In the genomic region with DNA sequence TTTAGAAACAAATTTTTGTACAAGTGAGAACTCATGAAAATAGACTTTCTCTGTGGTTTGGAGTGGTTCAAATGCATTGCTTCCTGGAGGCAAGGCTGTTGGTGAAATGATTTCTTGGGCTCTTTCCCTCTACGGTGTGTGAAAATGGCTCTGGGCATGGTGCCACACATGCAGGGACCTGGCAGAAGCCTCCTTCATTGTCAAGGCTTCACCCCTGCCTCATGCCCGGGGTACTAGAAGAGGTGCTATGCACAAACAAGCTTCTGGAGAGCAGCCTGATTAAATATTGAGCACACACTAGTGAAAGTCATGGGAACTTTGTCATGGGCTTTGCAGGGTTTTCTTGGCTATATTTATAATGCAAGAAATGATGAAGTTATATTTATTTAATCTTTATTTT, we compare ENCODE assay signal across 15 cellular contexts. TPM values are rescaled to one million over a fixed set of nuclear protein-coding genes. Genes with fewer than 3 reads are reported as not detected.
DNase-seq lines count a peak whose midpoint lies in the region; ATAC-seq, FAIRE-seq and TF ChIP-seq lines count a peak whose summit lies in the region.
"Had no signal": no experiment of that assay in that cellular context is flagged by ENCODE, and none has a peak within 500 bp of the region (broad histone marks: within the 10 kb centered on the region; RNA-seq: fewer than 3 reads in every experiment).

No MANE protein-coding gene starts in this region.

- WGBS in mammary epithelial cell (ENCODE audit: low coverage, missing lambda C conversion rate) = 28% methylated on average over 2 of the region's 2 CpGs

- no peak overlapping the region for H3K27ac ChIP-seq in mammary epithelial cell (ENCODE audit: insufficient read depth, low read depth, low read length)
- H3K27ac ChIP-seq in upper lobe of right lung = peak overlapping the region; percentile 4
- H3K27ac ChIP-seq: foreskin keratinocyte had no signal

- H3K79me2 ChIP-seq in mammary epithelial cell (ENCODE audit: insufficient read depth, low read length) = no peaks in the 10 kb centered on the region

- H3K27me3 ChIP-seq in mammary epithelial cell (ENCODE audit: insufficient read depth, low read length) (peaks cover 3% of the 10 kb centered on the region), upper lobe of right lung (no peaks in the 10 kb centered on the region)
- H3K27me3 ChIP-seq: foreskin keratinocyte had no signal

- FAIRE-seq in islet of Langerhans (lab: Jason Lieb, UNC) = peak; percentile 56
- FAIRE-seq: GM18507 had no signal

- H3K9me3 ChIP-seq in mammary epithelial cell (replicated peaks; ENCODE audit: insufficient read depth, low read length) (no peaks in the 10 kb centered on the region), upper lobe of right lung (no peaks in the 10 kb centered on the region)

- intact Hi-C loops in MCF 10A (cut with micrococcal nuclease) (no loop called here), mammary epithelial cell (cut with micrococcal nuclease) (no loop called here), upper lobe of right lung (cut with DNase I) (no loop called here)
- intact Hi-C loops in activated T-helper 1 cell treated with anti-CD3 and anti-CD28 coated beads, Interleukin-12 subunit alpha, Interleukin-12 subunit beta, Interleukin-2, Interleukin-4 antibody, amounts not matched to agents 30 ng/mL and 10 ng/mL and 1 ng/mL, durations not matched to agents 14 hours and 24 hours and 36 hours (cut with micrococcal nuclease) = no loop called here

- peaks cover 5% of the 10 kb centered on the region for H3K36me3 ChIP-seq in mammary epithelial cell (ENCODE audit: insufficient read depth, low read length)
- H3K36me3 ChIP-seq in upper lobe of right lung = peaks cover 70% of the 10 kb centered on the region

- H4K20me1 ChIP-seq in mammary epithelial cell (ENCODE audit: insufficient read depth, low read length) = no peaks in the 10 kb centered on the region

- TF ChIP-seq CTCF in MCF 10A (IDR thresholded peaks at IDR 0.05; ENCODE audit: unreplicated experiment) = no peak
- TF ChIP-seq CTCF in mammary epithelial cell (conservative IDR thresholded peaks at IDR 0.05 in 1 of 2, IDR thresholded peaks at IDR 0.05 in 1 of 2; ENCODE audit: extremely low read depth in 1 of 2, insufficient read depth in 1 of 2, low read depth in 1 of 2, low read length in 2 of 2) = no peak
- TF ChIP-seq CTCF in upper lobe of right lung (IDR thresholded peaks at IDR 0.05) = no peak

- CTCF ChIA-PET in MCF 10A (lab: Yijun Ruan, JAX) = interaction anchor here (0.6 to 3.5 kb wide), 2 partner anchors 112 to 158 kb away, joined by 3 to 14 read pairs; no protein-coding TSS in a partner anchor
- CTCF ChIA-PET in mammary epithelial cell (lab: Charles Lee; ENCODE audit: low non-redundant PET) = no interaction called here

- in situ Hi-C loops in mammary epithelial cell (cut with MboI; ENCODE audit: low sequenced_read_pairs in 2 of 2) = no loop called here

- H3K4me1 ChIP-seq in mammary epithelial cell (ENCODE audit: insufficient read depth, low read length) (no peaks in the 10 kb centered on the region), upper lobe of right lung (peaks cover 31% of the 10 kb centered on the region)

- H3K4me2 ChIP-seq in mammary epithelial cell (ENCODE audit: insufficient read depth, low read depth, low read length) = no peak overlapping the region

- DNase-seq in MCF 10A (ENCODE audit: unreplicated experiment) (no peak), mammary epithelial cell (no peak), upper lobe of right lung (peak; percentile 83), Kasumi-1 (lab: John Stamatoyannopoulos, UW) (no peak)
- no peak for DNase-seq in activated T-helper 1 cell treated with anti-CD3 and anti-CD28 coated beads, Interleukin-12 subunit alpha, Interleukin-12 subunit beta, Interleukin-2, Interleukin-4 antibody, amounts not matched to agents 30 ng/mL and 10 ng/mL and 1 ng/mL, durations not matched to agents 14 hours and 24 hours and 36 hours (ENCODE audit: low spot score)
- DNase-seq: ACHN; activated effector memory CD4-positive, alpha-beta T cell treated with Interleukin-2 at 50 U/mL for 16 hours; foreskin keratinocyte; NCI-H1417 treated with DMSO at 0.1 percent for 48 hours; stimulated activated CD4-positive, alpha-beta T cell treated with anti-CD3 and anti-CD28 coated beads, Interleukin-2, amount 100 ng/mL, for 48 hours had no signal

- H3K36me3 Mint-ChIP-seq in MCF 10A (ENCODE audit: insufficient read depth, unreplicated experiment) = peaks cover 97% of the 10 kb centered on the region
- H3K36me3 Mint-ChIP-seq in activated T-helper 1 cell treated with anti-CD3 and anti-CD28 coated beads, Interleukin-12 subunit alpha, Interleukin-12 subunit beta, Interleukin-2, Interleukin-4 antibody, amounts not matched to agents 30 ng/mL and 10 ng/mL and 1 ng/mL, durations not matched to agents 14 hours and 24 hours and 36 hours (ENCODE audit: low read depth) = peaks cover 33% of the 10 kb centered on the region

- H3K9ac ChIP-seq in mammary epithelial cell (ENCODE audit: insufficient read depth, low read length) = no peak overlapping the region
- H3K9ac ChIP-seq: parathyroid adenoma had no signal

- no peaks in the 10 kb centered on the region for H3K9me3 Mint-ChIP-seq in MCF 10A (ENCODE audit: unreplicated experiment)
- no peaks in the 10 kb centered on the region for H3K9me3 Mint-ChIP-seq in activated T-helper 1 cell treated with anti-CD3 and anti-CD28 coated beads, Interleukin-12 subunit alpha, Interleukin-12 subunit beta, Interleukin-2, Interleukin-4 antibody, amounts not matched to agents 30 ng/mL and 10 ng/mL and 1 ng/mL, durations not matched to agents 14 hours and 24 hours and 36 hours

- POLR2A ChIA-PET in MCF 10A (lab: Yijun Ruan, JAX) = interaction anchor here (0.9 to 1.1 kb wide), 4 partner anchors 10 to 53 kb away, joined by 3 read pairs; no protein-coding TSS in a partner anchor

- no peak overlapping the region for H3K4me3 Mint-ChIP-seq in MCF 10A (ENCODE audit: unreplicated experiment)
- no peak overlapping the region for H3K4me3 Mint-ChIP-seq in activated T-helper 1 cell treated with anti-CD3 and anti-CD28 coated beads, Interleukin-12 subunit alpha, Interleukin-12 subunit beta, Interleukin-2, Interleukin-4 antibody, amounts not matched to agents 30 ng/mL and 10 ng/mL and 1 ng/mL, durations not matched to agents 14 hours and 24 hours and 36 hours

- no peaks in the 10 kb centered on the region for H3K27me3 Mint-ChIP-seq in MCF 10A (ENCODE audit: insufficient read depth, unreplicated experiment)
- H3K27me3 Mint-ChIP-seq in activated T-helper 1 cell treated with anti-CD3 and anti-CD28 coated beads, Interleukin-12 subunit alpha, Interleukin-12 subunit beta, Interleukin-2, Interleukin-4 antibody, amounts not matched to agents 30 ng/mL and 10 ng/mL and 1 ng/mL, durations not matched to agents 14 hours and 24 hours and 36 hours (ENCODE audit: insufficient read depth) = no peaks in the 10 kb centered on the region

- H3K4me1 Mint-ChIP-seq in MCF 10A (ENCODE audit: insufficient read depth, unreplicated experiment) = no peaks in the 10 kb centered on the region
- peaks cover 29% of the 10 kb centered on the region for H3K4me1 Mint-ChIP-seq in activated T-helper 1 cell treated with anti-CD3 and anti-CD28 coated beads, Interleukin-12 subunit alpha, Interleukin-12 subunit beta, Interleukin-2, Interleukin-4 antibody, amounts not matched to agents 30 ng/mL and 10 ng/mL and 1 ng/mL, durations not matched to agents 14 hours and 24 hours and 36 hours (ENCODE audit: low read depth)

- no peak overlapping the region for H3K4me3 ChIP-seq in mammary epithelial cell (replicated peaks in 1 of 3; ENCODE audit: insufficient read depth in 1 of 3, low read depth in 2 of 3, low read length in 3 of 3)
- H3K4me3 ChIP-seq in upper lobe of right lung = no peak overlapping the region

- BruUV-seq in MCF 10A (replicated peaks; lab: Mats Ljungman, UMichigan) = no TSS peak
- BruUV-seq in mammary epithelial cell (replicated peaks; lab: Mats Ljungman, UMichigan) = no TSS peak

- dilution Hi-C loops in mammary epithelial cell (cut with HindIII; ENCODE audit: low sequenced_read_pairs) = loop anchor here (5.0 kb wide), 3 partner anchors 44 to 106 kb away; no protein-coding TSS in a partner anchor

- peak overlapping the region; percentile 16 for H3K27ac Mint-ChIP-seq in MCF 10A (ENCODE audit: low read depth, unreplicated experiment)
- H3K27ac Mint-ChIP-seq in activated T-helper 1 cell treated with anti-CD3 and anti-CD28 coated beads, Interleukin-12 subunit alpha, Interleukin-12 subunit beta, Interleukin-2, Interleukin-4 antibody, amounts not matched to agents 30 ng/mL and 10 ng/mL and 1 ng/mL, durations not matched to agents 14 hours and 24 hours and 36 hours = peak overlapping the region; percentile 21

- ATAC-seq in upper lobe of right lung (peak; percentile 93), HG03342 (IDR thresholded peaks at IDR 0.05; ENCODE audit: unreplicated experiment) (no peak), HG03520 (IDR thresholded peaks at IDR 0.05; ENCODE audit: unreplicated experiment) (no peak)
- ATAC-seq: foreskin keratinocyte had no signal

- H2AFZ ChIP-seq in mammary epithelial cell (ENCODE audit: low read depth, low read length) = no peak overlapping the region
- H2AFZ ChIP-seq: parathyroid adenoma had no signal

RNA-seq across cellular contexts. Expression of gene C6orf89, which starts 20.8 kb away (rescaled TPM):
- 36.9 and 43.1 TPM in 2 replicates for total RNA-seq in MCF 10A (2022)
- 10 to 100 TPM; 34.3 to 42.2 TPM for total RNA-seq in mammary epithelial cell
- 20.7 TPM for polyA plus RNA-seq in mammary epithelial cell
- 23.8 TPM for polyA minus RNA-seq in mammary epithelial cell
- total RNA-seq in activated T-helper 1 cell treated with anti-CD3 and anti-CD28 coated beads, Interleukin-12 subunit alpha, Interleukin-12 subunit beta, Interleukin-2, Interleukin-4 antibody, amounts not matched to agents 30 ng/mL and 10 ng/mL and 1 ng/mL, durations not matched to agents 14 hours and 24 hours and 36 hours = 31.5 and 31.8 TPM in 2 replicates
- 57.9 TPM for total RNA-seq in upper lobe of right lung

RNA-seq across cellular contexts. Expression of gene PPIL1, which starts 31.9 kb away (rescaled TPM):
- total RNA-seq in MCF 10A (2022) = 53.6 and 54.9 TPM in 2 replicates
- total RNA-seq in mammary epithelial cell = 10 to 100 TPM; 24.0 to 33.5 TPM
- polyA plus RNA-seq in mammary epithelial cell = 32.5 TPM
- 24.9 TPM for polyA minus RNA-seq in mammary epithelial cell
- 60.2 and 62.6 TPM in 2 replicates for total RNA-seq in activated T-helper 1 cell treated with anti-CD3 and anti-CD28 coated beads, Interleukin-12 subunit alpha, Interleukin-12 subunit beta, Interleukin-2, Interleukin-4 antibody, amounts not matched to agents 30 ng/mL and 10 ng/mL and 1 ng/mL, durations not matched to agents 14 hours and 24 hours and 36 hours
- 15.7 TPM for total RNA-seq in upper lobe of right lung

RNA-seq across cellular contexts. Expression of gene PI16, which starts 48.0 kb away (rescaled TPM):
- total RNA-seq in MCF 10A (2022) (not detected in 2 replicates), mammary epithelial cell (not detected), upper lobe of right lung (3.4 TPM)
- not detected for polyA plus RNA-seq in mammary epithelial cell
- polyA minus RNA-seq in mammary epithelial cell = not detected
- not detected in 2 replicates for total RNA-seq in activated T-helper 1 cell treated with anti-CD3 and anti-CD28 coated beads, Interleukin-12 subunit alpha, Interleukin-12 subunit beta, Interleukin-2, Interleukin-4 antibody, amounts not matched to agents 30 ng/mL and 10 ng/mL and 1 ng/mL, durations not matched to agents 14 hours and 24 hours and 36 hours
- total RNA-seq: foreskin keratinocyte had no signal
